ENCODE assay signal across 8 cellular contexts in the genomic region with DNA sequence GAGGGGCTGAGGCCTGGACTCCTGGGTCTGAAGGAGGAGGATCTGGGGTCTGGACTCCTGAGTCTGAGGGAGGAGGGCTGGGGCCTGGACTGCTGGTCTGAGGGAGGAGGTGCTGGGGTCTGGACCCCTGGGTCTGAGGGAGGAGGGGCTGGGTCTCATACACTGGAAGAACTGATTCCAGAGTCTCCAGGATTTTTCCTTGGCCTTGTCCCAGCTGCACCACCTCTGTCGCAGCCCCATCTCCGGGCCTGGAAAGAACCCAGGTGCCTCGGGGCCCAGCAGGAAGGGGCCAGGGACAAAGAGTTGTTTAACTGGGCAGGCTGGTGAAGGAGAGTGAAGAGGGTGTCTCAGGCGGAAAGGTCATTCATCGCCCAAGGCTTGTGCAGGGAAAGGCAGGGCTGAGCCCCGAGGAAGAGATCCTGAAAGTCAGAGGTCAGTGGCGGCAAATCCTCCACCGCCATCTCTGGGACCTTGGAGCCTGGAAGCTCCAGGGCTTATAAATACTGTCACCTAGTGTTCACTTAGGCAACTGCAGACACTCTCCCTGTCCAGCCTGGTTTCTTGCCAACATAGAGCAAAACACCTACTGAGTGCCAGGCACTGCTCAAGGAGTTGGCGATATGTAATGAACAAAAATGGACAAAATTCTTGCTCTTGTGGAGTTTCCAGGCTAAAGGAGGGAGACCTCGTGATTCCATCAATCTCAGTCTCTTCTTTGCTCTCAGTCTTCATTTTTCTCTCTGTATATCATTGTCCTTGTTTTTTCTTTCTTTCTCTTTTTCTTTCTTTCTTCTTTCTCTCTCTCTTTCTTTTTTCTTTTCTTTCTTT. TPM values are rescaled to one million over a fixed set of nuclear protein-coding genes. Genes with fewer than 3 reads are reported as not detected.
A peak's percentile ranks its signal among the peaks of the same experiment; 100 is the strongest.
DNase-seq lines count a peak whose midpoint lies in the region; ATAC-seq, FAIRE-seq and TF ChIP-seq lines count a peak whose summit lies in the region.

No MANE protein-coding gene starts in this region.

- peak overlapping the region; percentile 90 for H3K27ac Mint-ChIP-seq in MCF 10A (ENCODE audit: low read depth, unreplicated experiment)

- intact Hi-C loops in MCF 10A (cut with micrococcal nuclease) = loop anchor here (1.0 to 5.0 kb wide), 4 partner anchors 26 to 188 kb away; partner anchors contain the start of genes IRGQ and ZNF576

- no TSS peak for BruUV-seq in MCF 10A (replicated peaks; lab: Mats Ljungman, UMichigan)

- no peaks in the 10 kb centered on the region for H3K9me3 Mint-ChIP-seq in MCF 10A (ENCODE audit: unreplicated experiment)

- H3K36me3 ChIP-seq in BLaER1 treated with 17β-estradiol and CSF1 and Interleukin-3, amounts not matched to agents 10 nM and 100 nM = no peaks in the 10 kb centered on the region

- peaks cover 44 to 58% (median 54%) of the 10 kb centered on the region in 10 experiments for H3K4me1 ChIP-seq in BLaER1 treated with 17β-estradiol and CSF1 and Interleukin-3, amounts not matched to agents 10 nM and 100 nM

- CTCF ChIA-PET in MCF 10A (lab: Yijun Ruan, JAX) = interaction anchor here (0.6 to 1.5 kb wide), 13 partner anchors 11 to 1630 kb away, joined by 3 to 19 read pairs (median 4); no protein-coding TSS in a partner anchor

- no peak for ATAC-seq in GM21390 (IDR thresholded peaks at IDR 0.05; ENCODE audit: unreplicated experiment)

- no peaks in the 10 kb centered on the region for H3K27me3 Mint-ChIP-seq in MCF 10A (ENCODE audit: insufficient read depth, unreplicated experiment)

- TF ChIP-seq CTCF in MCF 10A (IDR thresholded peaks at IDR 0.05; ENCODE audit: unreplicated experiment) = peak; percentile 92

- H3K4me3 Mint-ChIP-seq in MCF 10A (ENCODE audit: unreplicated experiment) = peak overlapping the region; percentile 86

- no peaks in the 10 kb centered on the region for H3K9me3 ChIP-seq in BLaER1 treated with 17β-estradiol and CSF1 and Interleukin-3, amounts not matched to agents 10 nM and 100 nM (replicated peaks in 1 of 11)

- H3K4me2 ChIP-seq in BLaER1 treated with 17β-estradiol and CSF1 and Interleukin-3, amounts not matched to agents 10 nM and 100 nM = peak overlapping the region; percentile 62 to 93 (median 80)

- POLR2A ChIA-PET in MCF 10A (lab: Yijun Ruan, JAX) = interaction anchor here (0.7 to 11.0 kb wide), 13 partner anchors 14 to 261 kb away, joined by 3 to 409 read pairs (median 4); partner anchors contain the start of genes IRGQ, PLAUR, SMG9 and ZNF283

- peak overlapping the region; percentile 65 to 79 (median 77) for H3K27ac ChIP-seq in BLaER1 treated with 17β-estradiol and CSF1 and Interleukin-3, amounts not matched to agents 10 nM and 100 nM

- peak overlapping the region; percentile 52 to 72 (median 63); a peak in 20 of 22 replicates for H3K9ac ChIP-seq in BLaER1 treated with 17β-estradiol and CSF1 and Interleukin-3, amounts not matched to agents 10 nM and 100 nM

- H3K36me3 Mint-ChIP-seq in MCF 10A (ENCODE audit: insufficient read depth, unreplicated experiment) = peaks cover 4% of the 10 kb centered on the region

- H3K4me1 Mint-ChIP-seq in MCF 10A (ENCODE audit: insufficient read depth, unreplicated experiment) = peaks cover 63% of the 10 kb centered on the region

- H3K4me3 ChIP-seq in BLaER1 treated with 17β-estradiol and CSF1 and Interleukin-3, amounts not matched to agents 10 nM and 100 nM = peak overlapping the region in 3 of 10 experiments; percentile 2 to 31 (median 5); a peak in 4 of 20 replicates

- no peaks in the 10 kb centered on the region for H4K20me1 ChIP-seq in BLaER1 treated with 17β-estradiol and CSF1 and Interleukin-3, amounts not matched to agents 10 nM and 100 nM

- no peak for DNase-seq in GM19239 (ENCODE audit: insufficient read length, low spot score)
- peak; percentile 64 for DNase-seq in NCI-H1105 (lab: John Stamatoyannopoulos, UW)
- DNase-seq in T follicular helper cell (ENCODE audit: low read depth) = peak; percentile 33
- DNase-seq in MCF 10A (ENCODE audit: unreplicated experiment) = peak; percentile 89
- DNase-seq in iPS-NIHi7 (ENCODE audit: extremely low spot score) = peak; percentile 76
- peak; percentile 31 for DNase-seq in smooth muscle cell of the brain vasculature (ENCODE audit: low read depth, low spot score)

- no peaks in the 10 kb centered on the region for H3K27me3 ChIP-seq in BLaER1 treated with 17β-estradiol and CSF1 and Interleukin-3, amounts not matched to agents 10 nM and 100 nM

- peak; percentile 88 for FAIRE-seq in GM19239 (lab: Jason Lieb, UNC)

RNA-seq across cellular contexts. Expression of gene KCNN4, which starts 4.4 kb away (rescaled TPM):
- total RNA-seq in MCF 10A (2022) = 34.2 and 45.9 TPM in 2 replicates

RNA-seq across cellular contexts. Expression of gene LYPD5, which starts 17.1 kb away (rescaled TPM):
- 0.21 and 0.47 TPM in 2 replicates for total RNA-seq in MCF 10A (2022)

RNA-seq across cellular contexts. Expression of gene SMG9, which starts 30.4 kb away (rescaled TPM):
- 76.0 and 76.4 TPM in 2 replicates for total RNA-seq in MCF 10A (2022)

RNA-seq across cellular contexts. Expression of gene ZNF283, which starts 41.9 kb away (rescaled TPM):
- total RNA-seq in MCF 10A (2022) = 14.7 and 15.4 TPM in 2 replicates
